13 cellular contexts compared by ENCODE assay signal in genomic region chr3:151345854-151346253, GRCh38. TPM values are rescaled to one million over a fixed set of nuclear protein-coding genes. Genes with fewer than 3 reads are reported as not detected.
DNase-seq lines count a peak whose midpoint lies in the region; ATAC-seq and TF ChIP-seq lines count a peak whose summit lies in the region.
"Had no signal": no experiment of that assay in that cellular context is flagged by ENCODE, and none has a peak within 500 bp of the region (broad histone marks: within the 10 kb centered on the region; RNA-seq: fewer than 3 reads in every experiment).

No MANE protein-coding gene starts in this region.

- H3K4me1 Mint-ChIP-seq in activated T-helper 1 cell treated with anti-CD3 and anti-CD28 coated beads, Interleukin-12 subunit alpha, Interleukin-12 subunit beta, Interleukin-2, Interleukin-4 antibody, amounts not matched to agents 30 ng/mL and 10 ng/mL and 1 ng/mL, durations not matched to agents 14 hours and 24 hours and 36 hours (ENCODE audit: low read depth), result peaks cover 17% of the 10 kb centered on the region

- no peak overlapping the region for H3K9ac ChIP-seq in skeletal muscle satellite cell (ENCODE audit: low read depth, low read length)

- no peaks in the 10 kb centered on the region for H3K27me3 ChIP-seq in skeletal muscle satellite cell (ENCODE audit: control insufficient read depth, insufficient read depth, low read length)
- H3K27me3 ChIP-seq: ovary had no signal

- peaks cover 6% of the 10 kb centered on the region for H3K4me1 ChIP-seq in skeletal muscle satellite cell (ENCODE audit: control insufficient read depth, insufficient read depth, low read length)

- no peak for TF ChIP-seq CTCF in WI38 (IDR thresholded peaks at IDR 0.05; ENCODE audit: low read depth, low read length)

- no peaks in the 10 kb centered on the region for H3K36me3 Mint-ChIP-seq in activated T-helper 1 cell treated with anti-CD3 and anti-CD28 coated beads, Interleukin-12 subunit alpha, Interleukin-12 subunit beta, Interleukin-2, Interleukin-4 antibody, amounts not matched to agents 30 ng/mL and 10 ng/mL and 1 ng/mL, durations not matched to agents 14 hours and 24 hours and 36 hours (ENCODE audit: low read depth)

- peak; percentile 75 for DNase-seq in EL
- DNase-seq in left cardiac atrium, result no peak
- no peak for DNase-seq in central memory CD4-positive, alpha-beta T cell
- no peak for DNase-seq in activated T-helper 1 cell treated with anti-CD3 and anti-CD28 coated beads, Interleukin-12 subunit alpha, Interleukin-12 subunit beta, Interleukin-2, Interleukin-4 antibody, amounts not matched to agents 30 ng/mL and 10 ng/mL and 1 ng/mL, durations not matched to agents 14 hours and 24 hours and 36 hours (ENCODE audit: low spot score)
- no peak for DNase-seq in COLO668 (lab: John Stamatoyannopoulos, UW; ENCODE audit: unreplicated experiment)
- no peak for DNase-seq in activated CD8-positive, alpha-beta memory T cell treated with anti-CD3 and anti-CD28 coated beads for 24 hours
- DNase-seq: activated T-cell treated with anti-CD3 and anti-CD28 coated beads, Interleukin-2, amount 50 U/mL, for 48 hours; DMS79 treated with DMSO at 0.1 percent for 48 hours; erythroblast; NCI-H1105 had no signal

- H3K4me2 ChIP-seq in skeletal muscle satellite cell (ENCODE audit: low read length), result peak overlapping the region; percentile 80

- H3K4me3 Mint-ChIP-seq in activated T-helper 1 cell treated with anti-CD3 and anti-CD28 coated beads, Interleukin-12 subunit alpha, Interleukin-12 subunit beta, Interleukin-2, Interleukin-4 antibody, amounts not matched to agents 30 ng/mL and 10 ng/mL and 1 ng/mL, durations not matched to agents 14 hours and 24 hours and 36 hours, result no peak overlapping the region

- H3K36me3 ChIP-seq in skeletal muscle satellite cell (ENCODE audit: insufficient read depth, low read length), result no peaks in the 10 kb centered on the region
- H3K36me3 ChIP-seq: ovary had no signal

- H3K4me3 ChIP-seq in WI38 (ENCODE audit: low read depth, low read length) (peak overlapping the region; percentile 22), skeletal muscle satellite cell (ENCODE audit: low read length) (peak overlapping the region; percentile 44)
- H3K4me3 ChIP-seq: ovary had no signal

- no peak overlapping the region for H3K27ac Mint-ChIP-seq in activated T-helper 1 cell treated with anti-CD3 and anti-CD28 coated beads, Interleukin-12 subunit alpha, Interleukin-12 subunit beta, Interleukin-2, Interleukin-4 antibody, amounts not matched to agents 30 ng/mL and 10 ng/mL and 1 ng/mL, durations not matched to agents 14 hours and 24 hours and 36 hours

- H3K27me3 Mint-ChIP-seq in activated T-helper 1 cell treated with anti-CD3 and anti-CD28 coated beads, Interleukin-12 subunit alpha, Interleukin-12 subunit beta, Interleukin-2, Interleukin-4 antibody, amounts not matched to agents 30 ng/mL and 10 ng/mL and 1 ng/mL, durations not matched to agents 14 hours and 24 hours and 36 hours (ENCODE audit: insufficient read depth), result peaks cover 41% of the 10 kb centered on the region

- H3K9me3 Mint-ChIP-seq in activated T-helper 1 cell treated with anti-CD3 and anti-CD28 coated beads, Interleukin-12 subunit alpha, Interleukin-12 subunit beta, Interleukin-2, Interleukin-4 antibody, amounts not matched to agents 30 ng/mL and 10 ng/mL and 1 ng/mL, durations not matched to agents 14 hours and 24 hours and 36 hours, result no peaks in the 10 kb centered on the region

- intact Hi-C loops in left cardiac atrium (cut with DNase I), result no loop called here
- intact Hi-C loops in activated T-helper 1 cell treated with anti-CD3 and anti-CD28 coated beads, Interleukin-12 subunit alpha, Interleukin-12 subunit beta, Interleukin-2, Interleukin-4 antibody, amounts not matched to agents 30 ng/mL and 10 ng/mL and 1 ng/mL, durations not matched to agents 14 hours and 24 hours and 36 hours (cut with micrococcal nuclease), result no loop called here

- ATAC-seq in left cardiac atrium, result peak; percentile 76 to 87

- H3K9me3 ChIP-seq in skeletal muscle satellite cell (replicated peaks; ENCODE audit: low read length), result no peaks in the 10 kb centered on the region
- H3K9me3 ChIP-seq: ovary had no signal

RNA-seq across cellular contexts. Expression of gene P2RY13, which starts 16.5 kb away (rescaled TPM):
- 1 to 10 TPM; 1.0 to 2.5 TPM for total RNA-seq in left cardiac atrium
- not detected in 2 replicates for total RNA-seq in skeletal muscle satellite cell (2012; rRNA removed)
- not detected in 2 replicates for total RNA-seq in activated T-helper 1 cell treated with anti-CD3 and anti-CD28 coated beads, Interleukin-12 subunit alpha, Interleukin-12 subunit beta, Interleukin-2, Interleukin-4 antibody, amounts not matched to agents 30 ng/mL and 10 ng/mL and 1 ng/mL, durations not matched to agents 14 hours and 24 hours and 36 hours

RNA-seq across cellular contexts. Expression of gene GPR87, which starts 29.2 kb away (rescaled TPM):
- not detected for total RNA-seq in left cardiac atrium
- not detected in 2 replicates for total RNA-seq in skeletal muscle satellite cell (2012; rRNA removed)
- 0.62 and 0.93 TPM in 2 replicates for total RNA-seq in activated T-helper 1 cell treated with anti-CD3 and anti-CD28 coated beads, Interleukin-12 subunit alpha, Interleukin-12 subunit beta, Interleukin-2, Interleukin-4 antibody, amounts not matched to agents 30 ng/mL and 10 ng/mL and 1 ng/mL, durations not matched to agents 14 hours and 24 hours and 36 hours

RNA-seq across cellular contexts. Expression of gene P2RY12, which starts 38.7 kb away (rescaled TPM):
- total RNA-seq in left cardiac atrium, result 1 to 10 TPM; 1.4 to 2.7 TPM
- total RNA-seq in skeletal muscle satellite cell (2012; rRNA removed), result 0.22 TPM in 1 of 2 replicates, not detected in the other
- total RNA-seq in activated T-helper 1 cell treated with anti-CD3 and anti-CD28 coated beads, Interleukin-12 subunit alpha, Interleukin-12 subunit beta, Interleukin-2, Interleukin-4 antibody, amounts not matched to agents 30 ng/mL and 10 ng/mL and 1 ng/mL, durations not matched to agents 14 hours and 24 hours and 36 hours, result not detected in 2 replicates
